ENCODE assay signal across 19 cellular contexts in genomic region chr4:73208376-73208775, GRCh38. TPM values are rescaled to one million over a fixed set of nuclear protein-coding genes. Genes with fewer than 3 reads are reported as not detected.
A peak's percentile ranks its signal among the peaks of the same experiment; 100 is the strongest.
DNase-seq lines count a peak whose midpoint lies in the region; ATAC-seq, FAIRE-seq and TF ChIP-seq lines count a peak whose summit lies in the region.
"Had no signal": no experiment of that assay in that cellular context is flagged by ENCODE, and none has a peak within 500 bp of the region (broad histone marks: within the 10 kb centered on the region; RNA-seq: fewer than 3 reads in every experiment).

No MANE protein-coding gene starts in this region.

- POLR2A ChIA-PET in OCI-LY7 (lab: Charles Lee) (interaction anchor here (0.7 to 1.4 kb wide), 4 partner anchors 9 to 1195 kb away, joined by 3 to 6 read pairs (median 4); no protein-coding TSS in a partner anchor), HEK293T (lab: Yijun Ruan, JAX) (no interaction called here)

- no peak overlapping the region for H2AFZ ChIP-seq in fibroblast of lung (ENCODE audit: low read length)
- no peak overlapping the region for H2AFZ ChIP-seq in OCI-LY7 (ENCODE audit: low read length)
- H2AFZ ChIP-seq: parathyroid adenoma had no signal

- H3K9me2 ChIP-seq in OCI-LY7 (ENCODE audit: insufficient read depth, low read length) = no peaks in the 10 kb centered on the region

- no peaks in the 10 kb centered on the region for H3K9me3 ChIP-seq in fibroblast of lung (ENCODE audit: control insufficient read depth, insufficient read depth, low read depth, low read length)
- no peaks in the 10 kb centered on the region for H3K9me3 ChIP-seq in OCI-LY7 (ENCODE audit: low read length)

- H3K9ac ChIP-seq in fibroblast of lung (ENCODE audit: insufficient read depth, low read length) = no peak overlapping the region
- H3K9ac ChIP-seq: parathyroid adenoma had no signal

- no peaks in the 10 kb centered on the region for H3K36me3 ChIP-seq in fibroblast of lung (ENCODE audit: control insufficient read depth, insufficient read depth, low read length)
- H3K36me3 ChIP-seq in OCI-LY7 (ENCODE audit: insufficient read depth, low read length) = peaks cover 92% of the 10 kb centered on the region

- no peaks in the 10 kb centered on the region for H3K27me3 ChIP-seq in fibroblast of lung (ENCODE audit: control insufficient read depth, insufficient read depth, low read length)
- H3K27me3 ChIP-seq: heart right ventricle had no signal

- H3K4me2 ChIP-seq in fibroblast of lung (ENCODE audit: extremely low read depth, insufficient read depth, low read length) (no peak overlapping the region), OCI-LY7 (ENCODE audit: low read length) (no peak overlapping the region)

- BruUV-seq in OCI-LY7 (replicated peaks; lab: Mats Ljungman, UMichigan) = no TSS peak

- H3K4me1 ChIP-seq in fibroblast of lung (ENCODE audit: control insufficient read depth, extremely low read depth, insufficient read depth, low read length) = no peaks in the 10 kb centered on the region
- H3K4me1 ChIP-seq in OCI-LY7 (ENCODE audit: insufficient read depth, low read length, poor library complexity, severe bottlenecking) = peaks cover 10% of the 10 kb centered on the region
- H3K4me1 ChIP-seq: parathyroid adenoma had no signal

- H4K20me1 ChIP-seq in fibroblast of lung (ENCODE audit: control insufficient read depth, extremely low read depth, insufficient read depth, low read length) (no peaks in the 10 kb centered on the region), OCI-LY7 (ENCODE audit: insufficient read depth, low read length) (no peaks in the 10 kb centered on the region)

- no peak for TF ChIP-seq POLR2A in H54 (IDR thresholded peaks at IDR 0.05; ENCODE audit: low read depth, low read length)

- DNase-seq in H54 (ENCODE audit: insufficient read length, low spot score) = peak; percentile 4
- peak; percentile 29 for DNase-seq in RPMI7951 (ENCODE audit: low read depth)
- peak; percentile 31 to 79 for DNase-seq in fibroblast of lung (ENCODE audit: low read depth in 2 of 2)
- DNase-seq in renal cortical epithelial cell (ENCODE audit: low read depth) = peak; percentile 47
- DNase-seq in OCI-LY7 (ENCODE audit: low spot score) = no peak
- DNase-seq in HEK293T (ENCODE audit: extremely low spot score) = no peak
- DNase-seq: activated CD4-positive, CD25-positive, alpha-beta regulatory T cell treated with anti-CD3 and anti-CD28 coated beads, Interleukin-2, amount 50 U/mL, for 72 hours; activated CD8-positive, alpha-beta memory T cell treated with anti-CD3 and anti-CD28 coated beads, Interleukin-2, amount 50 U/mL, for 4 hours; activated naive CD4-positive, alpha-beta T cell treated with anti-CD3 and anti-CD28 coated beads for 36 hours; CD4-positive, alpha-beta T cell; central memory CD4-positive, alpha-beta T cell; endodermal cell; heart right ventricle; NCI-H82; trophoblast cell had no signal

- H3K4me3 ChIP-seq in fibroblast of lung (replicated peaks in 1 of 4; ENCODE audit: control extremely low read depth in 1 of 4, insufficient read depth in 1 of 4, low read depth in 3 of 4, low read length in 4 of 4) (no peak overlapping the region), OCI-LY7 (ENCODE audit: low read depth, low read length, poor library complexity, severe bottlenecking) (no peak overlapping the region)
- H3K4me3 ChIP-seq: heart right ventricle had no signal

- H3K79me2 ChIP-seq in fibroblast of lung (ENCODE audit: control insufficient read depth, insufficient read depth, low read length) (peaks cover 75% of the 10 kb centered on the region), OCI-LY7 (ENCODE audit: insufficient read depth, low read depth, low read length) (peaks cover 100% of the 10 kb centered on the region)

- intact Hi-C loops in OCI-LY7 (cut with micrococcal nuclease; ENCODE audit: unreplicated experiment) = no loop called here

- CTCF ChIA-PET in OCI-LY7 (lab: Charles Lee; ENCODE audit: unreplicated experiment) (no interaction called here), HEK293T (lab: Yijun Ruan, JAX) (no interaction called here)

- H3K27ac ChIP-seq in fibroblast of lung (ENCODE audit: insufficient read depth, low read length) = peak overlapping the region; percentile 20
- no peak overlapping the region for H3K27ac ChIP-seq in OCI-LY7 (ENCODE audit: low read depth, low read length, poor library complexity, severe bottlenecking)
- H3K27ac ChIP-seq: heart right ventricle, parathyroid adenoma had no signal

- no peak for TF ChIP-seq CTCF in fibroblast of lung (conservative IDR thresholded peaks at IDR 0.05 in 1 of 2, IDR thresholded peaks at IDR 0.05 in 1 of 2; ENCODE audit: low read depth in 1 of 2, low read length in 2 of 2)
- TF ChIP-seq CTCF in OCI-LY7 (conservative IDR thresholded peaks at IDR 0.05; ENCODE audit: low read length) = no peak

- ATAC-seq in GM18868 (IDR thresholded peaks at IDR 0.05; ENCODE audit: unreplicated experiment) = no peak
- no peak for ATAC-seq in HG03095 (IDR thresholded peaks at IDR 0.05; ENCODE audit: unreplicated experiment)
- ATAC-seq: stimulated activated memory B cell treated with anti-CD40 and anti-IgM and Interleukin-4, amounts not matched to agents 10 μg/mL and 1 μg/mL and 100 μg/mL, for 72 hours had no signal

- no peak for FAIRE-seq in H54 (lab: Jason Lieb, UNC)

TF ChIP-seq in HEK293T, 16 proteins besides CTCF, POLR2A, EP300 and RAD21:
- no peak for TF ChIP-seq ELF4 (IDR thresholded peaks at IDR 0.05)
- TF ChIP-seq HDGF (IDR thresholded peaks at IDR 0.05; ENCODE audit: borderline replicate concordance) = no peak
- TF ChIP-seq FOXK2 (IDR thresholded peaks at IDR 0.05) = no peak
- no peak for TF ChIP-seq FOXA1 (IDR thresholded peaks at IDR 0.05)
- TF ChIP-seq SP1 (IDR thresholded peaks at IDR 0.05) = no peak
- no peak for TF ChIP-seq TARDBP (IDR thresholded peaks at IDR 0.05)
- TF ChIP-seq SUZ12 (IDR thresholded peaks at IDR 0.05) = no peak
- no peak for TF ChIP-seq ZNF384 (IDR thresholded peaks at IDR 0.05)
- no peak for TF ChIP-seq LEF1 (IDR thresholded peaks at IDR 0.05; ENCODE audit: borderline replicate concordance)
- TF ChIP-seq, protein P1, sequence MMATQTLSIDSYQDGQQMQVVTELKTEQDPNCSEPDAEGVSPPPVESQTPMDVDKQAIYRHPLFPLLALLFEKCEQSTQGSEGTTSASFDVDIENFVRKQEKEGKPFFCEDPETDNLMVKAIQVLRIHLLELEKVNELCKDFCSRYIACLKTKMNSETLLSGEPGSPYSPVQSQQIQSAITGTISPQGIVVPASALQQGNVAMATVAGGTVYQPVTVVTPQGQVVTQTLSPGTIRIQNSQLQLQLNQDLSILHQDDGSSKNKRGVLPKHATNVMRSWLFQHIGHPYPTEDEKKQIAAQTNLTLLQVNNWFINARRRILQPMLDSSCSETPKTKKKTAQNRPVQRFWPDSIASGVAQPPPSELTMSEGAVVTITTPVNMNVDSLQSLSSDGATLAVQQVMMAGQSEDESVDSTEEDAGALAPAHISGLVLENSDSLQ (IDR thresholded peaks at IDR 0.05) = no peak
- no peak for TF ChIP-seq NFRKB (IDR thresholded peaks at IDR 0.05)

RNA-seq across cellular contexts. Expression of gene ANKRD17, which starts 50.2 kb away (rescaled TPM):
- 24.1 and 25.4 TPM in 2 replicates for total RNA-seq in RPMI7951 (2014; rRNA removed; shearing (Covaris generic))
- total RNA-seq in fibroblast of lung = 36.5 and 46.2 TPM in 2 replicates
- 50.8 and 54.6 TPM in 2 replicates for polyA plus RNA-seq in fibroblast of lung
- polyA plus RNA-seq in fibroblast of lung (2012) = 29.3 and 30.0 TPM in 2 replicates
- 49.5 and 57.9 TPM in 2 replicates for polyA minus RNA-seq in fibroblast of lung (ENCODE audit: low replicate concordance)
- 39.1 and 108 TPM in 2 replicates for total RNA-seq in renal cortical epithelial cell
- 39.4 and 53.0 TPM in 2 replicates for total RNA-seq in OCI-LY7 (2014; rRNA removed; shearing (Covaris generic))
- 70.3 and 77.4 TPM in 2 replicates for total RNA-seq in OCI-LY7 (2022)

Comparison
In these comparisons a context has a peak if more than half of its experiments do, and no peak if none do; other contexts are left out.
1. DNase-seq: peak in H54 (single experiment), RPMI7951 (single experiment), fibroblast of lung (2 of 2) and renal cortical epithelial cell (single experiment); none in OCI-LY7 (single experiment) and HEK293T (single experiment).